8 cellular contexts compared by ENCODE assay signal in genomic region chr19:2239771-2240770, GRCh38. TPM values are rescaled to one million over a fixed set of nuclear protein-coding genes. Genes with fewer than 3 reads are reported as not detected.
DNase-seq lines count a peak whose midpoint lies in the region; ATAC-seq and TF ChIP-seq lines count a peak whose summit lies in the region.

No MANE protein-coding gene starts in this region.

- no peaks in the 10 kb centered on the region for H3K9me3 ChIP-seq in WERI-Rb-1 (ENCODE audit: severe bottlenecking)

- peak; percentile 74 for DNase-seq in activated CD8-positive, alpha-beta memory T cell treated with anti-CD3 and anti-CD28 coated beads, Interleukin-2, amount 10 ng/mL, durations not matched to agents 7 days and 5 days
- no peak for DNase-seq in activated CD8-positive, alpha-beta memory T cell treated with anti-CD3 and anti-CD28 coated beads, Interleukin-2, amount 50 U/mL, for 4 hours
- peak; percentile 50 for DNase-seq in UCSD-AML1 (lab: John Stamatoyannopoulos, UW; ENCODE audit: unreplicated experiment)
- peak; percentile 29 for DNase-seq in fibroblast of peridontal ligament (ENCODE audit: extremely low read depth)
- DNase-seq in NCI-H2171 treated with DMSO at 0.1 percent for 48 hours (lab: John Stamatoyannopoulos, UW) = no peak
- DNase-seq in WERI-Rb-1 = no peak

- CTCF ChIA-PET in activated CD8-positive, alpha-beta memory T cell treated with anti-CD3 and anti-CD28 coated beads, Interleukin-2, amount 10 ng/mL, durations not matched to agents 7 days and 5 days (lab: Charles Lee) = interaction anchor here (0.7 to 5.9 kb wide), 16 partner anchors 11 to 408 kb away, joined by 3 to 68 read pairs (median 4); partner anchors contain the start of gene JSRP1

- no peaks in the 10 kb centered on the region for H3K27me3 Mint-ChIP-seq in activated CD8-positive, alpha-beta memory T cell treated with anti-CD3 and anti-CD28 coated beads, Interleukin-2, amount 10 ng/mL, durations not matched to agents 7 days and 5 days

- peaks cover 53% of the 10 kb centered on the region for H3K4me1 Mint-ChIP-seq in activated CD8-positive, alpha-beta memory T cell treated with anti-CD3 and anti-CD28 coated beads, Interleukin-2, amount 10 ng/mL, durations not matched to agents 7 days and 5 days

- peak overlapping the region; percentile 57 for H3K4me3 ChIP-seq in rectal smooth muscle tissue (ENCODE audit: low read length)
- no peak overlapping the region for H3K4me3 ChIP-seq in WERI-Rb-1 (ENCODE audit: low read depth, low read length)

- no peak overlapping the region for H3K27ac ChIP-seq in rectal smooth muscle tissue (ENCODE audit: low read depth, low read length)
- no peak overlapping the region for H3K27ac ChIP-seq in WERI-Rb-1

- no peaks in the 10 kb centered on the region for H3K9me3 Mint-ChIP-seq in activated CD8-positive, alpha-beta memory T cell treated with anti-CD3 and anti-CD28 coated beads, Interleukin-2, amount 10 ng/mL, durations not matched to agents 7 days and 5 days (ENCODE audit: low read depth)

- H3K4me3 Mint-ChIP-seq in activated CD8-positive, alpha-beta memory T cell treated with anti-CD3 and anti-CD28 coated beads, Interleukin-2, amount 10 ng/mL, durations not matched to agents 7 days and 5 days = peak overlapping the region; percentile 93

- H3K9ac ChIP-seq in rectal smooth muscle tissue (ENCODE audit: low read length) = no peak overlapping the region

- peaks cover 18% of the 10 kb centered on the region for H3K36me3 ChIP-seq in rectal smooth muscle tissue (ENCODE audit: control insufficient read depth, insufficient read depth, low read length)
- H3K36me3 ChIP-seq in WERI-Rb-1 = peaks cover 67% of the 10 kb centered on the region

- TF ChIP-seq CTCF in WERI-Rb-1 (IDR thresholded peaks at IDR 0.05; ENCODE audit: low read depth, low read length) = no peak

- H3K27ac Mint-ChIP-seq in activated CD8-positive, alpha-beta memory T cell treated with anti-CD3 and anti-CD28 coated beads, Interleukin-2, amount 10 ng/mL, durations not matched to agents 7 days and 5 days = peak overlapping the region; percentile 96

- ATAC-seq in activated CD8-positive, alpha-beta memory T cell treated with anti-CD3 and anti-CD28 coated beads, Interleukin-2, amount 10 ng/mL, durations not matched to agents 7 days and 5 days = no peak
- ATAC-seq in GM18909 (IDR thresholded peaks at IDR 0.05; ENCODE audit: poor library complexity, unreplicated experiment) = no peak

- peaks cover 33% of the 10 kb centered on the region for H3K4me1 ChIP-seq in rectal smooth muscle tissue (ENCODE audit: control insufficient read depth, insufficient read depth, low read length)

- H3K27me3 ChIP-seq in rectal smooth muscle tissue (ENCODE audit: control insufficient read depth, insufficient read depth, low read length) = no peaks in the 10 kb centered on the region
- H3K27me3 ChIP-seq in WERI-Rb-1 (ENCODE audit: insufficient read depth, low read depth, severe bottlenecking) = no peaks in the 10 kb centered on the region

- H3K36me3 Mint-ChIP-seq in activated CD8-positive, alpha-beta memory T cell treated with anti-CD3 and anti-CD28 coated beads, Interleukin-2, amount 10 ng/mL, durations not matched to agents 7 days and 5 days = peaks cover 47% of the 10 kb centered on the region

RNA-seq across cellular contexts. Expression of gene SF3A2, which starts 3.4 kb away (rescaled TPM):
- 100 to 1,000 TPM; 167 to 178 TPM for total RNA-seq in activated CD8-positive, alpha-beta memory T cell treated with anti-CD3 and anti-CD28 coated beads, Interleukin-2, amount 10 ng/mL, durations not matched to agents 7 days and 5 days

RNA-seq across cellular contexts. Expression of gene PLEKHJ1, which starts 3.9 kb away (rescaled TPM):
- total RNA-seq in activated CD8-positive, alpha-beta memory T cell treated with anti-CD3 and anti-CD28 coated beads, Interleukin-2, amount 10 ng/mL, durations not matched to agents 7 days and 5 days = 10 to 100 TPM; 78.3 to 80.8 TPM

RNA-seq across cellular contexts. Expression of gene AMH, which starts 9.1 kb away (rescaled TPM):
- total RNA-seq in activated CD8-positive, alpha-beta memory T cell treated with anti-CD3 and anti-CD28 coated beads, Interleukin-2, amount 10 ng/mL, durations not matched to agents 7 days and 5 days = 1 to 10 TPM; 5.1 to 6.0 TPM

RNA-seq across cellular contexts. Expression of gene JSRP1, which starts 16.1 kb away (rescaled TPM):
- total RNA-seq in activated CD8-positive, alpha-beta memory T cell treated with anti-CD3 and anti-CD28 coated beads, Interleukin-2, amount 10 ng/mL, durations not matched to agents 7 days and 5 days = 1 to 10 TPM in 1 of 2 experiments, not detected in 1; 1.0 TPM

RNA-seq across cellular contexts. Expression of gene PEAK3, which starts 41.9 kb away (rescaled TPM):
- under 1 TPM in 1 of 2 experiments, not detected in 1; 0.54 TPM for total RNA-seq in activated CD8-positive, alpha-beta memory T cell treated with anti-CD3 and anti-CD28 coated beads, Interleukin-2, amount 10 ng/mL, durations not matched to agents 7 days and 5 days

Comparison
In these comparisons a context has a peak if more than half of its experiments do, and no peak if none do; other contexts are left out.
1. DNase-seq: peak in activated CD8-positive, alpha-beta memory T cell treated with anti-CD3 and anti-CD28 coated beads, Interleukin-2, amount 10 ng/mL, durations not matched to agents 7 days and 5 days (single experiment), UCSD-AML1 (single experiment) and fibroblast of peridontal ligament (single experiment); none in activated CD8-positive, alpha-beta memory T cell treated with anti-CD3 and anti-CD28 coated beads, Interleukin-2, amount 50 U/mL, for 4 hours (single experiment), NCI-H2171 treated with DMSO at 0.1 percent for 48 hours (single experiment) and WERI-Rb-1 (single experiment).